Comparison of ENCODE assay signal across 12 cellular contexts in genomic region chr2:146579154-146579930, GRCh38.
DNase-seq lines count a peak whose midpoint lies in the region; ATAC-seq, FAIRE-seq and TF ChIP-seq lines count a peak whose summit lies in the region.
"Had no signal": no experiment of that assay in that cellular context is flagged by ENCODE, and none has a peak within 500 bp of the region (broad histone marks: within the 10 kb centered on the region; RNA-seq: fewer than 3 reads in every experiment).

No MANE protein-coding gene starts in this region.

- DNase-seq in GM03348 (ENCODE audit: low spot score), result peak; percentile 37
- DNase-seq in RCC 7860 (ENCODE audit: low spot score), result peak; percentile 80
- peak; percentile 55 for DNase-seq in epithelial cell of esophagus (ENCODE audit: low read depth)
- peak; percentile 75 for DNase-seq in retinal pigment epithelial cell (ENCODE audit: low read depth)
- no peak for DNase-seq in activated CD4-positive, alpha-beta memory T cell treated with anti-CD3 and anti-CD28 coated beads, Interleukin-2, amount 10 ng/mL, durations not matched to agents 7 days and 5 days
- no peak for DNase-seq in tibial artery
- DNase-seq: activated CD4-positive, alpha-beta T cell treated with anti-CD3 and anti-CD28 coated beads, Interleukin-2, amount 50 U/mL, for 48 hours; SHP77; stimulated activated CD4-positive, alpha-beta T cell treated with anti-CD3 and anti-CD28 coated beads, Interleukin-4, amount 100 ng/mL, for 24 hours had no signal

- H3K9me3 ChIP-seq in tibial artery, result no peaks in the 10 kb centered on the region
- H3K9me3 ChIP-seq: neutrophil had no signal

- H3K4me3 Mint-ChIP-seq in activated CD4-positive, alpha-beta memory T cell treated with anti-CD3 and anti-CD28 coated beads, Interleukin-2, amount 10 ng/mL, durations not matched to agents 7 days and 5 days, result no peak overlapping the region

- no peaks in the 10 kb centered on the region for H3K4me1 Mint-ChIP-seq in activated CD4-positive, alpha-beta memory T cell treated with anti-CD3 and anti-CD28 coated beads, Interleukin-2, amount 10 ng/mL, durations not matched to agents 7 days and 5 days

- no peak overlapping the region for H3K27ac Mint-ChIP-seq in activated CD4-positive, alpha-beta memory T cell treated with anti-CD3 and anti-CD28 coated beads, Interleukin-2, amount 10 ng/mL, durations not matched to agents 7 days and 5 days

- ATAC-seq in GM18519 (IDR thresholded peaks at IDR 0.05; ENCODE audit: low FRiP score, unreplicated experiment), result no peak

- H3K4me1 ChIP-seq in tibial artery, result no peaks in the 10 kb centered on the region

- H3K27me3 Mint-ChIP-seq in activated CD4-positive, alpha-beta memory T cell treated with anti-CD3 and anti-CD28 coated beads, Interleukin-2, amount 10 ng/mL, durations not matched to agents 7 days and 5 days, result no peaks in the 10 kb centered on the region

- POLR2A ChIA-PET in activated CD4-positive, alpha-beta memory T cell treated with anti-CD3 and anti-CD28 coated beads, Interleukin-2, amount 10 ng/mL, durations not matched to agents 7 days and 5 days (lab: Charles Lee), result no interaction called here

- intact Hi-C loops in tibial artery (cut with DNase I; ENCODE audit: low total_unique reads), result no loop called here

- FAIRE-seq in RCC 7860 (lab: Jason Lieb, UNC), result peak; percentile 88
- FAIRE-seq: endometrium had no signal

- no peaks in the 10 kb centered on the region for H3K36me3 Mint-ChIP-seq in activated CD4-positive, alpha-beta memory T cell treated with anti-CD3 and anti-CD28 coated beads, Interleukin-2, amount 10 ng/mL, durations not matched to agents 7 days and 5 days (ENCODE audit: low read depth)

- no peaks in the 10 kb centered on the region for H3K27me3 ChIP-seq in tibial artery
- H3K27me3 ChIP-seq: neutrophil had no signal

- no peaks in the 10 kb centered on the region for H3K36me3 ChIP-seq in tibial artery
- H3K36me3 ChIP-seq: neutrophil had no signal

- no peaks in the 10 kb centered on the region for H3K9me3 Mint-ChIP-seq in activated CD4-positive, alpha-beta memory T cell treated with anti-CD3 and anti-CD28 coated beads, Interleukin-2, amount 10 ng/mL, durations not matched to agents 7 days and 5 days

- no peak overlapping the region for H3K4me3 ChIP-seq in epithelial cell of esophagus (ENCODE audit: low read length)
- no peak overlapping the region for H3K4me3 ChIP-seq in retinal pigment epithelial cell (ENCODE audit: low read length)
- no peak overlapping the region for H3K4me3 ChIP-seq in tibial artery

- H3K27ac ChIP-seq in tibial artery, result no peak overlapping the region
- H3K27ac ChIP-seq: neutrophil had no signal

- TF ChIP-seq CTCF in epithelial cell of esophagus (IDR thresholded peaks at IDR 0.05; ENCODE audit: insufficient read depth, low read depth, low read length, missing control alignments) (no peak), retinal pigment epithelial cell (conservative IDR thresholded peaks at IDR 0.05; ENCODE audit: low read depth, low read length) (no peak), tibial artery (IDR thresholded peaks at IDR 0.05) (no peak)

- CTCF ChIA-PET in activated CD4-positive, alpha-beta memory T cell treated with anti-CD3 and anti-CD28 coated beads, Interleukin-2, amount 10 ng/mL, durations not matched to agents 7 days and 5 days (lab: Charles Lee), result no interaction called here

Comparison
In these comparisons a context has a peak if more than half of its experiments do, and no peak if none do; other contexts are left out.
1. DNase-seq: peak in GM03348 (single experiment), RCC 7860 (single experiment), epithelial cell of esophagus (single experiment) and retinal pigment epithelial cell (single experiment); none in activated CD4-positive, alpha-beta memory T cell treated with anti-CD3 and anti-CD28 coated beads, Interleukin-2, amount 10 ng/mL, durations not matched to agents 7 days and 5 days (single experiment) and tibial artery (0 of 2).